In the genomic region with DNA sequence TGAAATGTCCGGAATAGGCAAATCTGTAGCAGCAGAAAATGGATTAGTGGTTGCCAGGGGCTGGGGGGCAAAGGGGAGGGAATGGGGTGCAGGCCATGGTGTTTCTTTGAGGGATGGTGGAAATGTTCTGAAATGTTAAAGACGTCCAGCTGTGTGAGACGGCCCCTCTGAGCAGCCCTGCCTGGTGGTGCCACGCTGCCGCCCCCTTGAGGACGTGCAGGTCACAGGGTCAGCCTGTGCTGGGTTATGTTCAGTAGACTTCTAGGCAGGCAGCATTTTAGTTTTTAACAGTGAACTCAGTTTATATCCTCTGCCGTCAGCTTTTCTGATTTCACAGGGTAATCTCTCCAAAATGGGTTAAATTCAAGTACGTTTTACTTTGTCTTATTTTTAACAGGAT, we compare ENCODE assay signal across 8 cellular contexts. TPM values are rescaled to one million over a fixed set of nuclear protein-coding genes. Genes with fewer than 3 reads are reported as not detected.
DNase-seq lines count a peak whose midpoint lies in the region; ATAC-seq and TF ChIP-seq lines count a peak whose summit lies in the region.

No MANE protein-coding gene starts in this region.

- H3K9me3 ChIP-seq in right atrium auricular region (no peaks in the 10 kb centered on the region), upper lobe of right lung (no peaks in the 10 kb centered on the region)

- ATAC-seq in Right ventricle myocardium superior (ENCODE audit: poor library complexity) (no peak), foreskin keratinocyte (no peak), upper lobe of right lung (peak; percentile 35), HG03139 (IDR thresholded peaks at IDR 0.05; ENCODE audit: unreplicated experiment) (no peak)

- H3K27ac ChIP-seq in right atrium auricular region: no peak overlapping the region
- H3K27ac ChIP-seq in foreskin keratinocyte: no peak overlapping the region
- no peak overlapping the region for H3K27ac ChIP-seq in upper lobe of right lung

- TF ChIP-seq CTCF in right atrium auricular region (IDR thresholded peaks at IDR 0.05) (no peak), foreskin keratinocyte (conservative IDR thresholded peaks at IDR 0.05) (peak; percentile 38), upper lobe of right lung (IDR thresholded peaks at IDR 0.05) (no peak)

- peaks cover 72% of the 10 kb centered on the region for H3K36me3 ChIP-seq in right atrium auricular region
- H3K36me3 ChIP-seq in upper lobe of right lung: peaks cover 63% of the 10 kb centered on the region

- intact Hi-C loops in Right ventricle myocardium superior (cut with DNase I): loop anchor here (2.0 kb wide), 1 partner anchor 36 kb away; no protein-coding TSS in a partner anchor
- intact Hi-C loops in upper lobe of right lung (cut with DNase I): no loop called here

- DNase-seq in right atrium auricular region (ENCODE audit: low spot score) (peak; percentile 7), Right ventricle myocardium superior (no peak), foreskin keratinocyte (no peak), upper lobe of right lung (no peak), KG1 (lab: John Stamatoyannopoulos, UW) (no peak), NCI-H1105 (lab: John Stamatoyannopoulos, UW) (no peak)
- DNase-seq in activated CD4-positive, alpha-beta T cell treated with anti-CD3 and anti-CD28 coated beads for 4 hours: peak; percentile 27 to 37

- H3K4me1 ChIP-seq in right atrium auricular region (peaks cover 0 to 15% of the 10 kb centered on the region in 2 donors), foreskin keratinocyte (no peaks in the 10 kb centered on the region), upper lobe of right lung (peaks cover 10% of the 10 kb centered on the region)

- no peak overlapping the region for H3K4me3 ChIP-seq in right atrium auricular region
- H3K4me3 ChIP-seq in upper lobe of right lung: no peak overlapping the region

- H3K27me3 ChIP-seq in right atrium auricular region (no peaks in the 10 kb centered on the region), foreskin keratinocyte (no peaks in the 10 kb centered on the region), upper lobe of right lung (no peaks in the 10 kb centered on the region)

RNA-seq across cellular contexts. Expression of a gene that starts 9.4 kb away (rescaled TPM):
- 10 to 100 TPM; 33.5 to 39.6 TPM for total RNA-seq in right atrium auricular region
- total RNA-seq in Right ventricle myocardium superior: 30.8 TPM
- 31.6 and 32.3 TPM in 2 replicates for total RNA-seq in foreskin keratinocyte
- 21.5 and 22.0 TPM in 2 replicates for polyA plus RNA-seq in foreskin keratinocyte
- 55.2 TPM for total RNA-seq in upper lobe of right lung

RNA-seq across cellular contexts. Expression of a gene that starts 58.8 kb away (rescaled TPM):
- 1 to 10 TPM in 1 of 2 donors, under 1 TPM in 1; 0.33 to 1.6 TPM for total RNA-seq in right atrium auricular region
- total RNA-seq in Right ventricle myocardium superior: 0.48 TPM
- total RNA-seq in foreskin keratinocyte: not detected in 2 replicates
- polyA plus RNA-seq in foreskin keratinocyte: not detected in 2 replicates
- 1.3 TPM for total RNA-seq in upper lobe of right lung

Comparison
In these comparisons a context has a peak if more than half of its experiments do, and no peak if none do; other contexts are left out.
1. DNase-seq: peak in right atrium auricular region (single experiment) and activated CD4-positive, alpha-beta T cell treated with anti-CD3 and anti-CD28 coated beads for 4 hours (2 of 2); none in Right ventricle myocardium superior (single experiment), foreskin keratinocyte (0 of 2), upper lobe of right lung (single experiment), KG1 (single experiment) and NCI-H1105 (single experiment).